31 cellular contexts compared by ENCODE assay signal in the genomic region with DNA sequence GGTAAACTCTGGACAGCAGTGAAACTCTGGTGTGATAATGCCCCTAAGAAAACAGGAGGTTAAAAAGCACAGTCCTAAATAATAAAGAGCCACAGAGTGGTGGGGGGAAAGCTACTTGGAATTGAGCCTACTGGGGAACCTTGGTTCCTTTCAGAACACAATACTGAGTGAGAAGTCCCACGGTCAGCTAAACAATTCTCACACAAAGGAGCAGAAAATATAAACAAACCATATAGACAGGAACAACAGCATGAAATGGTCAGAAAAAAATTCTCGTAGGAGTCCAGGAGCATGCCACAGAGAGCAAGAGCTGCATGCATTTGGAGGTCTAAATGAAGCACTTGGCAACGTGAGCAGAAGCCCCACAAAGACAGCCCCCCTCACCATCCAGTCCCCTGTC. TPM values are rescaled to one million over a fixed set of nuclear protein-coding genes. Genes with fewer than 3 reads are reported as not detected.
"Had no signal": no experiment of that assay in that cellular context is flagged by ENCODE, and none has a peak within 500 bp of the region (broad histone marks: within the 10 kb centered on the region; RNA-seq: fewer than 3 reads in every experiment).

No MANE protein-coding gene starts in this region.

- H3K27ac Mint-ChIP-seq: activated CD4-positive, alpha-beta memory T cell treated with anti-CD3 and anti-CD28 coated beads, Interleukin-2, amount 10 ng/mL, durations not matched to agents 7 days and 5 days; activated CD4-positive, alpha-beta T cell treated with anti-CD3 and anti-CD28 coated beads, Interleukin-2, amount 10 ng/mL, durations not matched to agents 7 days and 5 days; activated T-helper 17 cell treated with anti-CD3 and anti-CD28 coated beads, Interleukin-2, amount 50 U/mL, for 72 hours; naive thymus-derived CD8-positive, alpha-beta T cell; progenitor cell of endocrine pancreas; T-helper 1 cell treated with Interleukin-12 subunit alpha and Interleukin-12 subunit beta and Interleukin-4 antibody, amounts not matched to agents 30 μg/mL and 1 μg/mL, for 36 hours had no signal

- H3K27me3 Mint-ChIP-seq: activated CD4-positive, alpha-beta memory T cell treated with anti-CD3 and anti-CD28 coated beads, Interleukin-2, amount 10 ng/mL, durations not matched to agents 7 days and 5 days; activated CD4-positive, alpha-beta T cell treated with anti-CD3 and anti-CD28 coated beads, Interleukin-2, amount 10 ng/mL, durations not matched to agents 7 days and 5 days; progenitor cell of endocrine pancreas had no signal

- H3K9me3 Mint-ChIP-seq: activated T-helper 17 cell treated with anti-CD3 and anti-CD28 coated beads, Interleukin-2, amount 50 U/mL, for 72 hours had no signal

- H3K4me1 ChIP-seq: colonic mucosa, right lobe of liver, testis had no signal

- H3K27ac ChIP-seq: colonic mucosa, dorsolateral prefrontal cortex, neutrophil, ovary, right lobe of liver, testis had no signal

- H3K4me3 Mint-ChIP-seq: activated CD4-positive, alpha-beta memory T cell treated with anti-CD3 and anti-CD28 coated beads, Interleukin-2, amount 10 ng/mL, durations not matched to agents 7 days and 5 days; activated CD4-positive, alpha-beta T cell treated with anti-CD3 and anti-CD28 coated beads, Interleukin-2, amount 10 ng/mL, durations not matched to agents 7 days and 5 days; activated T-cell treated with anti-CD3 and anti-CD28 coated beads, Interleukin-2, amount 50 U/mL, for 4 hours; activated T-helper 17 cell treated with anti-CD3 and anti-CD28 coated beads, Interleukin-2, amount 50 U/mL, for 72 hours; naive thymus-derived CD8-positive, alpha-beta T cell; T-helper 1 cell treated with Interleukin-12 subunit alpha and Interleukin-12 subunit beta and Interleukin-4 antibody, amounts not matched to agents 30 μg/mL and 1 μg/mL, for 36 hours had no signal

- H3K4me3 ChIP-seq: colonic mucosa, dorsolateral prefrontal cortex, ovary, right lobe of liver, testis had no signal

- H3K4me1 Mint-ChIP-seq: activated CD4-positive, alpha-beta memory T cell treated with anti-CD3 and anti-CD28 coated beads, Interleukin-2, amount 10 ng/mL, durations not matched to agents 7 days and 5 days; activated CD4-positive, alpha-beta T cell treated with anti-CD3 and anti-CD28 coated beads, Interleukin-2, amount 10 ng/mL, durations not matched to agents 7 days and 5 days; activated T-helper 17 cell treated with anti-CD3 and anti-CD28 coated beads, Interleukin-2, amount 50 U/mL, for 72 hours; naive thymus-derived CD8-positive, alpha-beta T cell had no signal

- H3K27me3 ChIP-seq: colonic mucosa, dorsolateral prefrontal cortex, neutrophil, ovary, right lobe of liver, testis had no signal

- H3K9me3 ChIP-seq: colonic mucosa, neutrophil, ovary, right lobe of liver, testis had no signal

- ATAC-seq: activated T-cell treated with anti-CD3 and anti-CD28 coated beads, Interleukin-2, amount 50 U/mL, for 4 hours; activated T-helper 17 cell treated with anti-CD3 and anti-CD28 coated beads, Interleukin-2, amount 50 U/mL, for 72 hours; left cardiac atrium; naive thymus-derived CD8-positive, alpha-beta T cell; right lobe of liver; stimulated activated naive CD8-positive, alpha-beta T cell treated with anti-CD3 and anti-CD28 coated beads, Interleukin-15, Interleukin-2, amounts not matched to agents 100 U/mL and 50 U/mL, for 24 hours had no signal

- FAIRE-seq: keratinocyte, urothelium cell line had no signal

- DNase-seq: activated CD4-positive, alpha-beta memory T cell treated with anti-CD3 and anti-CD28 coated beads, Interleukin-2, amount 10 ng/mL, durations not matched to agents 7 days and 5 days; activated CD4-positive, alpha-beta T cell treated with anti-CD3 and anti-CD28 coated beads for 1 hour; activated CD4-positive, alpha-beta T cell treated with anti-CD3 and anti-CD28 coated beads, Interleukin-2, amount 10 ng/mL, durations not matched to agents 7 days and 5 days; activated gamma-delta T cell treated with Interleukin-2 at 50 U/mL for 16 hours; activated naive CD4-positive, alpha-beta T cell treated with anti-CD3 and anti-CD28 coated beads, Interleukin-2, amount 50 U/mL, for 16 hours; activated T-cell treated with anti-CD3 and anti-CD28 coated beads, Interleukin-2, amount 50 U/mL, for 4 hours; amniotic stem cell; cerebellar nuclear complex; colonic mucosa; dorsolateral prefrontal cortex; effector memory CD4-positive, alpha-beta T cell; foreskin fibroblast; head of caudate nucleus; hippocampal formation; left cardiac atrium; mammary epithelial cell; naive thymus-derived CD8-positive, alpha-beta T cell; ovary; right lobe of liver; stimulated activated CD4-positive, alpha-beta T cell treated with anti-CD3 and anti-CD28 coated beads, Interleukin-12 subunit alpha, Interleukin-12 subunit beta, amount 100 ng/mL, for 4 hours; stimulated activated CD4-positive, alpha-beta T cell treated with anti-CD3 and anti-CD28 coated beads, Interleukin-4, amount 100 ng/mL, for 1 hour; stimulated activated naive CD8-positive, alpha-beta T cell treated with anti-CD3 and anti-CD28 coated beads, Interleukin-15, Interleukin-2, amounts not matched to agents 100 U/mL and 50 U/mL, for 24 hours; SW 1271; T1000; testis had no signal

- H3K36me3 ChIP-seq: colonic mucosa, neutrophil, ovary, right lobe of liver had no signal

RNA-seq across cellular contexts. Expression of a gene that starts 56.0 kb away (rescaled TPM):
- total RNA-seq: activated CD4-positive, alpha-beta memory T cell treated with anti-CD3 and anti-CD28 coated beads, Interleukin-2, amount 10 ng/mL, durations not matched to agents 7 days and 5 days; activated CD4-positive, alpha-beta T cell treated with anti-CD3 and anti-CD28 coated beads, Interleukin-2, amount 10 ng/mL, durations not matched to agents 7 days and 5 days; activated T-helper 17 cell treated with anti-CD3 and anti-CD28 coated beads, Interleukin-2, amount 50 U/mL, for 72 hours; naive thymus-derived CD8-positive, alpha-beta T cell; progenitor cell of endocrine pancreas had no signal
- polyA plus RNA-seq: naive thymus-derived CD8-positive, alpha-beta T cell had no signal
